In genomic region chr19:8513687-8514504, GRCh38 we compare ENCODE assay signal across 1 cellular context.
TF ChIP-seq lines count a peak whose summit lies in the region.

ZNF414 (minus strand) TSS chr19:8514167; CDS start chr19:8514046, 121 bp downstream.

TF ChIP-seq in HepG2, 621 proteins besides CTCF, POLR2A, EP300 and RAD21 (continued from another document and continues in another):
- TF ChIP-seq, protein P1, sequence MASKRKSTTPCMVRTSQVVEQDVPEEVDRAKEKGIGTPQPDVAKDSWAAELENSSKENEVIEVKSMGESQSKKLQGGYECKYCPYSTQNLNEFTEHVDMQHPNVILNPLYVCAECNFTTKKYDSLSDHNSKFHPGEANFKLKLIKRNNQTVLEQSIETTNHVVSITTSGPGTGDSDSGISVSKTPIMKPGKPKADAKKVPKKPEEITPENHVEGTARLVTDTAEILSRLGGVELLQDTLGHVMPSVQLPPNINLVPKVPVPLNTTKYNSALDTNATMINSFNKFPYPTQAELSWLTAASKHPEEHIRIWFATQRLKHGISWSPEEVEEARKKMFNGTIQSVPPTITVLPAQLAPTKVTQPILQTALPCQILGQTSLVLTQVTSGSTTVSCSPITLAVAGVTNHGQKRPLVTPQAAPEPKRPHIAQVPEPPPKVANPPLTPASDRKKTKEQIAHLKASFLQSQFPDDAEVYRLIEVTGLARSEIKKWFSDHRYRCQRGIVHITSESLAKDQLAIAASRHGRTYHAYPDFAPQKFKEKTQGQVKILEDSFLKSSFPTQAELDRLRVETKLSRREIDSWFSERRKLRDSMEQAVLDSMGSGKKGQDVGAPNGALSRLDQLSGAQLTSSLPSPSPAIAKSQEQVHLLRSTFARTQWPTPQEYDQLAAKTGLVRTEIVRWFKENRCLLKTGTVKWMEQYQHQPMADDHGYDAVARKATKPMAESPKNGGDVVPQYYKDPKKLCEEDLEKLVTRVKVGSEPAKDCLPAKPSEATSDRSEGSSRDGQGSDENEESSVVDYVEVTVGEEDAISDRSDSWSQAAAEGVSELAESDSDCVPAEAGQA (IDR thresholded peaks at IDR 0.05; ENCODE audit: low read depth), result peak; percentile 66; the same call in 1 of the 2 replicates
- TF ChIP-seq, protein P1 (CRISPR knock-in tag; IDR thresholded peaks at IDR 0.05; ENCODE audit: borderline replicate concordance), result no peak
- TF ChIP-seq ZNF562 (CRISPR knock-in tag; IDR thresholded peaks at IDR 0.05; ENCODE audit: borderline replicate concordance) (no peak), GTF3A (CRISPR knock-in tag; conservative IDR thresholded peaks at IDR 0.05) (no peak), ARID2 (CRISPR knock-in tag; IDR thresholded peaks at IDR 0.05; ENCODE audit: borderline replicate concordance) (0 out of 2 replicates have a peak, but pooled peaks have one; percentile 55), ZNF383 (CRISPR knock-in tag; IDR thresholded peaks at IDR 0.05; ENCODE audit: borderline replicate concordance) (no peak), ZNF556 (CRISPR knock-in tag; IDR thresholded peaks at IDR 0.05; ENCODE audit: borderline replicate concordance) (0 out of 2 replicates have a peak, but pooled peaks have one; percentile 25), MBD4 (IDR thresholded peaks at IDR 0.05; ENCODE audit: borderline replicate concordance, low read length) (no peak), MTF1 (CRISPR knock-in tag; IDR thresholded peaks at IDR 0.05) (no peak), CCDC6 (CRISPR knock-in tag; IDR thresholded peaks at IDR 0.05) (no peak), MED8 (CRISPR knock-in tag; IDR thresholded peaks at IDR 0.05; ENCODE audit: insufficient replicate concordance) (peak; percentile 32), CHD4 (IDR thresholded peaks at IDR 0.05; ENCODE audit: borderline replicate concordance, low read length) (no peak; the same call in 1 of the 2 replicates), CBX5 (CRISPR knock-in tag; IDR thresholded peaks at IDR 0.05; ENCODE audit: borderline replicate concordance) (0 out of 2 replicates have a peak, but pooled peaks have one; percentile 40), ERF (CRISPR knock-in tag; IDR thresholded peaks at IDR 0.05) (no peak), SALL1 (CRISPR knock-in tag; IDR thresholded peaks at IDR 0.05) (peak; percentile 71; the same call in 1 of the 2 replicates), ZNF607 (CRISPR knock-in tag; IDR thresholded peaks at IDR 0.05; ENCODE audit: borderline replicate concordance) (peak; percentile 49; the same call in 1 of the 2 replicates), ZFYVE20 (CRISPR knock-in tag; IDR thresholded peaks at IDR 0.05; ENCODE audit: borderline replicate concordance, low read depth) (0 out of 2 replicates have a peak, but pooled peaks have one; percentile 19), ZSCAN20 (CRISPR knock-in tag; IDR thresholded peaks at IDR 0.05; ENCODE audit: borderline replicate concordance) (no peak), ZNF724P (CRISPR knock-in tag; IDR thresholded peaks at IDR 0.05; ENCODE audit: borderline replicate concordance) (peak; percentile 93; the same call in 1 of the 2 replicates), SAP130 (CRISPR knock-in tag; IDR thresholded peaks at IDR 0.05; ENCODE audit: low read depth) (peak; percentile 83), CAMTA2 (CRISPR knock-in tag; IDR thresholded peaks at IDR 0.05; ENCODE audit: borderline replicate concordance) (no peak; the same call in 1 of the 2 replicates), ZNF883 (CRISPR knock-in tag; IDR thresholded peaks at IDR 0.05; ENCODE audit: not compliant biosample characterization) (peak; percentile 82), ZNF510 (CRISPR knock-in tag; IDR thresholded peaks at IDR 0.05; ENCODE audit: low read depth) (no peak; the same call in 1 of the 2 replicates), NAIF1 (CRISPR knock-in tag; IDR thresholded peaks at IDR 0.05; ENCODE audit: borderline replicate concordance) (0 out of 2 replicates have a peak, but pooled peaks have one; percentile 62), SP1 (IDR thresholded peaks at IDR 0.05) (0 out of 2 replicates have a peak, but pooled peaks have one; percentile 39), SP1 (CRISPR knock-in tag; IDR thresholded peaks at IDR 0.05) (peak; percentile 70; the same call in 1 of the 2 replicates), CSRNP2 (CRISPR knock-in tag; conservative IDR thresholded peaks at IDR 0.05; ENCODE audit: low read depth) (no peak), MLLT10 (CRISPR knock-in tag; IDR thresholded peaks at IDR 0.05) (no peak), ZNF652 (CRISPR knock-in tag; IDR thresholded peaks at IDR 0.05; ENCODE audit: borderline replicate concordance, low read depth) (no peak), ZNF124 (CRISPR knock-in tag; IDR thresholded peaks at IDR 0.05) (no peak), GZF1 (CRISPR knock-in tag; IDR thresholded peaks at IDR 0.05) (no peak), ATM (IDR thresholded peaks at IDR 0.05; ENCODE audit: borderline replicate concordance) (no peak), ZMYM2 (CRISPR knock-in tag; IDR thresholded peaks at IDR 0.05) (no peak), SP5 (CRISPR knock-in tag; IDR thresholded peaks at IDR 0.05; ENCODE audit: borderline replicate concordance, low read depth) (peak; percentile 54; the same call in 1 of the 2 replicates)
- TF ChIP-seq, protein P2, sequence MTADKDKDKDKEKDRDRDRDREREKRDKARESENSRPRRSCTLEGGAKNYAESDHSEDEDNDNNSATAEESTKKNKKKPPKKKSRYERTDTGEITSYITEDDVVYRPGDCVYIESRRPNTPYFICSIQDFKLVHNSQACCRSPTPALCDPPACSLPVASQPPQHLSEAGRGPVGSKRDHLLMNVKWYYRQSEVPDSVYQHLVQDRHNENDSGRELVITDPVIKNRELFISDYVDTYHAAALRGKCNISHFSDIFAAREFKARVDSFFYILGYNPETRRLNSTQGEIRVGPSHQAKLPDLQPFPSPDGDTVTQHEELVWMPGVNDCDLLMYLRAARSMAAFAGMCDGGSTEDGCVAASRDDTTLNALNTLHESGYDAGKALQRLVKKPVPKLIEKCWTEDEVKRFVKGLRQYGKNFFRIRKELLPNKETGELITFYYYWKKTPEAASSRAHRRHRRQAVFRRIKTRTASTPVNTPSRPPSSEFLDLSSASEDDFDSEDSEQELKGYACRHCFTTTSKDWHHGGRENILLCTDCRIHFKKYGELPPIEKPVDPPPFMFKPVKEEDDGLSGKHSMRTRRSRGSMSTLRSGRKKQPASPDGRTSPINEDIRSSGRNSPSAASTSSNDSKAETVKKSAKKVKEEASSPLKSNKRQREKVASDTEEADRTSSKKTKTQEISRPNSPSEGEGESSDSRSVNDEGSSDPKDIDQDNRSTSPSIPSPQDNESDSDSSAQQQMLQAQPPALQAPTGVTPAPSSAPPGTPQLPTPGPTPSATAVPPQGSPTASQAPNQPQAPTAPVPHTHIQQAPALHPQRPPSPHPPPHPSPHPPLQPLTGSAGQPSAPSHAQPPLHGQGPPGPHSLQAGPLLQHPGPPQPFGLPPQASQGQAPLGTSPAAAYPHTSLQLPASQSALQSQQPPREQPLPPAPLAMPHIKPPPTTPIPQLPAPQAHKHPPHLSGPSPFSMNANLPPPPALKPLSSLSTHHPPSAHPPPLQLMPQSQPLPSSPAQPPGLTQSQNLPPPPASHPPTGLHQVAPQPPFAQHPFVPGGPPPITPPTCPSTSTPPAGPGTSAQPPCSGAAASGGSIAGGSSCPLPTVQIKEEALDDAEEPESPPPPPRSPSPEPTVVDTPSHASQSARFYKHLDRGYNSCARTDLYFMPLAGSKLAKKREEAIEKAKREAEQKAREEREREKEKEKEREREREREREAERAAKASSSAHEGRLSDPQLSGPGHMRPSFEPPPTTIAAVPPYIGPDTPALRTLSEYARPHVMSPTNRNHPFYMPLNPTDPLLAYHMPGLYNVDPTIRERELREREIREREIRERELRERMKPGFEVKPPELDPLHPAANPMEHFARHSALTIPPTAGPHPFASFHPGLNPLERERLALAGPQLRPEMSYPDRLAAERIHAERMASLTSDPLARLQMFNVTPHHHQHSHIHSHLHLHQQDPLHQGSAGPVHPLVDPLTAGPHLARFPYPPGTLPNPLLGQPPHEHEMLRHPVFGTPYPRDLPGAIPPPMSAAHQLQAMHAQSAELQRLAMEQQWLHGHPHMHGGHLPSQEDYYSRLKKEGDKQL (CRISPR knock-in tag; IDR thresholded peaks at IDR 0.05; ENCODE audit: low read depth), result no peak
- TF ChIP-seq, protein P3, sequence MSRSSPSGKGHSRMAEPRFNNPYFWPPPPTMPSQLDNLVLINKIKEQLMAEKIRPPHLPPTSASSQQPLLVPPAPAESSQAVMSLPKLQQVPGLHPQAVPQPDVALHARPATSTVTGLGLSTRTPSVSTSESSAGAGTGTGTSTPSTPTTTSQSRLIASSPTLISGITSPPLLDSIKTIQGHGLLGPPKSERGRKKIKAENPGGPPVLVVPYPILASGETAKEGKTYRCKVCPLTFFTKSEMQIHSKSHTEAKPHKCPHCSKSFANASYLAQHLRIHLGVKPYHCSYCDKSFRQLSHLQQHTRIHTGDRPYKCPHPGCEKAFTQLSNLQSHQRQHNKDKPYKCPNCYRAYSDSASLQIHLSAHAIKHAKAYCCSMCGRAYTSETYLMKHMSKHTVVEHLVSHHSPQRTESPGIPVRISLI (CRISPR knock-in tag; IDR thresholded peaks at IDR 0.05; ENCODE audit: borderline replicate concordance), result no peak
- TF ChIP-seq, protein P4, sequence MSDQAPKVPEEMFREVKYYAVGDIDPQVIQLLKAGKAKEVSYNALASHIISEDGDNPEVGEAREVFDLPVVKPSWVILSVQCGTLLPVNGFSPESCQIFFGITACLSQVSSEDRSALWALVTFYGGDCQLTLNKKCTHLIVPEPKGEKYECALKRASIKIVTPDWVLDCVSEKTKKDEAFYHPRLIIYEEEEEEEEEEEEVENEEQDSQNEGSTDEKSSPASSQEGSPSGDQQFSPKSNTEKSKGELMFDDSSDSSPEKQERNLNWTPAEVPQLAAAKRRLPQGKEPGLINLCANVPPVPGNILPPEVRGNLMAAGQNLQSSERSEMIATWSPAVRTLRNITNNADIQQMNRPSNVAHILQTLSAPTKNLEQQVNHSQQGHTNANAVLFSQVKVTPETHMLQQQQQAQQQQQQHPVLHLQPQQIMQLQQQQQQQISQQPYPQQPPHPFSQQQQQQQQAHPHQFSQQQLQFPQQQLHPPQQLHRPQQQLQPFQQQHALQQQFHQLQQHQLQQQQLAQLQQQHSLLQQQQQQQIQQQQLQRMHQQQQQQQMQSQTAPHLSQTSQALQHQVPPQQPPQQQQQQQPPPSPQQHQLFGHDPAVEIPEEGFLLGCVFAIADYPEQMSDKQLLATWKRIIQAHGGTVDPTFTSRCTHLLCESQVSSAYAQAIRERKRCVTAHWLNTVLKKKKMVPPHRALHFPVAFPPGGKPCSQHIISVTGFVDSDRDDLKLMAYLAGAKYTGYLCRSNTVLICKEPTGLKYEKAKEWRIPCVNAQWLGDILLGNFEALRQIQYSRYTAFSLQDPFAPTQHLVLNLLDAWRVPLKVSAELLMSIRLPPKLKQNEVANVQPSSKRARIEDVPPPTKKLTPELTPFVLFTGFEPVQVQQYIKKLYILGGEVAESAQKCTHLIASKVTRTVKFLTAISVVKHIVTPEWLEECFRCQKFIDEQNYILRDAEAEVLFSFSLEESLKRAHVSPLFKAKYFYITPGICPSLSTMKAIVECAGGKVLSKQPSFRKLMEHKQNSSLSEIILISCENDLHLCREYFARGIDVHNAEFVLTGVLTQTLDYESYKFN (CRISPR knock-in tag; conservative IDR thresholded peaks at IDR 0.05), result peak; percentile 49; the same call in 1 of the 2 replicates
- TF ChIP-seq, protein P5, sequence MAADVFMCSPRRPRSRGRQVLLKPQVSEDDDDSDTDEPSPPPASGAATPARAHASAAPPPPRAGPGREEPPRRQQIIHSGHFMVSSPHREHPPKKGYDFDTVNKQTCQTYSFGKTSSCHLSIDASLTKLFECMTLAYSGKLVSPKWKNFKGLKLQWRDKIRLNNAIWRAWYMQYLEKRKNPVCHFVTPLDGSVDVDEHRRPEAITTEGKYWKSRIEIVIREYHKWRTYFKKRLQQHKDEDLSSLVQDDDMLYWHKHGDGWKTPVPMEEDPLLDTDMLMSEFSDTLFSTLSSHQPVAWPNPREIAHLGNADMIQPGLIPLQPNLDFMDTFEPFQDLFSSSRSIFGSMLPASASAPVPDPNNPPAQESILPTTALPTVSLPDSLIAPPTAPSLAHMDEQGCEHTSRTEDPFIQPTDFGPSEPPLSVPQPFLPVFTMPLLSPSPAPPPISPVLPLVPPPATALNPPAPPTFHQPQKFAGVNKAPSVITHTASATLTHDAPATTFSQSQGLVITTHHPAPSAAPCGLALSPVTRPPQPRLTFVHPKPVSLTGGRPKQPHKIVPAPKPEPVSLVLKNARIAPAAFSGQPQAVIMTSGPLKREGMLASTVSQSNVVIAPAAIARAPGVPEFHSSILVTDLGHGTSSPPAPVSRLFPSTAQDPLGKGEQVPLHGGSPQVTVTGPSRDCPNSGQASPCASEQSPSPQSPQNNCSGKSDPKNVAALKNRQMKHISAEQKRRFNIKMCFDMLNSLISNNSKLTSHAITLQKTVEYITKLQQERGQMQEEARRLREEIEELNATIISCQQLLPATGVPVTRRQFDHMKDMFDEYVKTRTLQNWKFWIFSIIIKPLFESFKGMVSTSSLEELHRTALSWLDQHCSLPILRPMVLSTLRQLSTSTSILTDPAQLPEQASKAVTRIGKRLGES (CRISPR knock-in tag; IDR thresholded peaks at IDR 0.05; ENCODE audit: borderline replicate concordance), result no peak
